In the genomic region with DNA sequence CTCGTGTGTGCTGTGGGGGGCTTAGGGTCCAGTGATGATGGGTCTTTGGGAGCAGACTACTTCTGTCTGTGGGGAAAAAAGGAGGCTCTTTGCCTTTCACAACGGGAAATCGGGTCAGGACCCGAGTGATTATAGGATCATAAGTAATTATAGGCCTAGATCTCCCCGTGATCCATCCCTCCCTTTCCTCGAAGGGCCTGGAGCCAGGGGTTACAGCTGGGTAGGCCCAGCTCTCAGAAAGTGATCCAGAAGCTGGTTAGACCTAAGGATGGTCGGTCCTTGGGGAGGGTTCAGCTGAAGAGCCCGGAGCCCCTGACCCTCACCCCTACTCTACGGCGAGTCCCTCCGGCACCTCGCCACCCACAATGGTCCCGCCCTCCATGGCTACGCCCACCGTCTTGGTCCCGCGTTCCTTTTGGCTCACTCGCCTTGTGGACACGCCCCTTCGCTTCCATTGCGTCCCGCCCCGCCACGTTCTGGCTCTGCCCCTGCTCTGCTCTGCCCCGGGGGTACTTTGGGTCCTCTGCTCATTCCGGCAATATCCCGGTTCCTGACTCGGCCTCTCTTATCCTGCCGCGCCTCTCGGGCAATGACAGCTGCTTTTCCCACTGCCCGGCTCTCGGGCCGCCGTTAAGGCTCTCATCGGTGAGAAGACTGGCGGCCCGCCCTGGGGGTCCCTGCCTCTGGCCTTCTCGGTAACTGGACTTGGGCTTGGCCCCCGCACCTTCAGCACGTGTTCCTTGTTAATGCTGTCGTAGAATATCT, we compare ENCODE assay signal across 8 cellular contexts. TPM values are rescaled to one million over a fixed set of nuclear protein-coding genes. Genes with fewer than 3 reads are reported as not detected.
DNase-seq lines count a peak whose midpoint lies in the region; TF ChIP-seq lines count a peak whose summit lies in the region.

No MANE protein-coding gene starts in this region.

- no peak overlapping the region for H3K27ac ChIP-seq in H9 (ENCODE audit: insufficient read length, low read depth, low read length)

- no peak overlapping the region for H2AFZ ChIP-seq in H9 (ENCODE audit: low read length)

- no peak overlapping the region for H3K23ac ChIP-seq in H9 (ENCODE audit: insufficient read length, low read depth, low read length)

- no peak overlapping the region for H2AK5ac ChIP-seq in H9 (ENCODE audit: insufficient read length, low read length)

- peaks cover 14 to 20% of the 10 kb centered on the region in 2 experiments for H3K4me1 Mint-ChIP-seq in H9

- DNase-seq in ELR (ENCODE audit: low read depth) (peak; percentile 88), H9 (peak; percentile 96), NCI-H2029 treated with DMSO at 0.1 percent for 48 hours (lab: John Stamatoyannopoulos, UW) (peak; percentile 4), dermis blood vessel endothelial cell (peak; percentile 69), lower leg skin (ENCODE audit: low spot score in 2 of 2) (peak; percentile 81 to 96), RPMI8226 (no peak)
- DNase-seq in activated CD4-positive, alpha-beta T cell treated with anti-CD3 and anti-CD28 coated beads, Interleukin-2, amount 50 U/mL, for 24 hours (ENCODE audit: low read depth in 1 of 2, low spot score in 1 of 2) = peak; percentile 57 to 74
- DNase-seq in stimulated activated CD4-positive, alpha-beta T cell treated with anti-CD3 and anti-CD28 coated beads, Interleukin-4, amount 100 ng/mL, for 24 hours = peak; percentile 85

- intact Hi-C loops in lower leg skin (cut with DNase I; ENCODE audit: low total_unique reads) = no loop called here

- no peak overlapping the region for H2BK12ac ChIP-seq in H9 (ENCODE audit: insufficient read length, low read depth, low read length)

- H3K4me2 ChIP-seq in H9 (ENCODE audit: insufficient read depth, insufficient read length, low read length) = peak overlapping the region; percentile 79

- H3T11ph ChIP-seq in H9 (ENCODE audit: low read length) = no peak overlapping the region

- no peaks in the 10 kb centered on the region for H3K27me3 ChIP-seq in H9 (ENCODE audit: insufficient read depth, low read length)

- H3K4me3 Mint-ChIP-seq in H9 = peak overlapping the region; percentile 75 to 91

- no peak overlapping the region for H3K56ac ChIP-seq in H9 (ENCODE audit: insufficient read length, low read depth, low read length)

- no peak overlapping the region for H3K18ac ChIP-seq in H9 (ENCODE audit: insufficient read length, low read depth, low read length)

- H3K9me3 ChIP-seq in H9 (ENCODE audit: control insufficient read depth, low read depth, low read length) = no peaks in the 10 kb centered on the region

- no peak overlapping the region for H4K91ac ChIP-seq in H9 (ENCODE audit: insufficient read length, low read depth, low read length)

- no peaks in the 10 kb centered on the region for H3K36me3 Mint-ChIP-seq in H9 (ENCODE audit: insufficient read depth in 1 of 3, low read depth in 3 of 3)

- TF ChIP-seq CTCF in H9 (conservative IDR thresholded peaks at IDR 0.05) (no peak), lower leg skin (IDR thresholded peaks at IDR 0.05) (no peak)

- H3K79me1 ChIP-seq in H9 (ENCODE audit: insufficient read depth, low read depth, low read length, poor library complexity, severe bottlenecking) = no peaks in the 10 kb centered on the region

- H2BK120ac ChIP-seq in H9 (ENCODE audit: low read depth, low read length, poor library complexity, severe bottlenecking) = no peak overlapping the region

- 0 out of 2 replicates have a peak overlapping the region, but pooled peaks have one; percentile 59 for H3K14ac ChIP-seq in H9 (ENCODE audit: insufficient read depth, low read length)

- H2BK15ac ChIP-seq in H9 (ENCODE audit: low read depth, low read length) = no peak overlapping the region

- no peak overlapping the region for H4K8ac ChIP-seq in H9 (replicated peaks; ENCODE audit: insufficient read length, low read depth, low read length)

- no peaks in the 10 kb centered on the region for H4K20me1 ChIP-seq in H9 (ENCODE audit: control insufficient read depth, insufficient read depth, insufficient read length)

- H2BK20ac ChIP-seq in H9 (ENCODE audit: low read depth, low read length, poor library complexity, severe bottlenecking) = no peak overlapping the region

- no peak for TF ChIP-seq POLR2A in lower leg skin (IDR thresholded peaks at IDR 0.05)

- no CpG with 5 or more reads among the region's 42 CpGs for WGBS in H9 (ENCODE audit: extremely low coverage, insufficient read length, low lambda C conversion rate)
- WGBS in lower leg skin, 2 donors = 2 to 3% methylated on average over 42 of the region's 42 CpGs

- H3K4ac ChIP-seq in H9 (ENCODE audit: low read depth, low read length) = no peak overlapping the region

- H3K4me3 ChIP-seq in lower leg skin (ENCODE audit: low read depth, poor library complexity, severe bottlenecking) = peak overlapping the region; percentile 39

- no peaks in the 10 kb centered on the region for H3K79me2 ChIP-seq in H9 (ENCODE audit: insufficient read depth, low read length)

- no peak overlapping the region for H3K9ac ChIP-seq in H9 (ENCODE audit: extremely low read depth, insufficient read length, low read length)

- H3K27ac Mint-ChIP-seq in H9 = peak overlapping the region in 1 of 3 experiments; percentile 85; a peak in 1 of 7 replicates

- peaks cover 3% of the 10 kb centered on the region; the same call in 1 of the 2 replicates for H3K4me1 ChIP-seq in H9 (ENCODE audit: insufficient read depth, low read length)

- H4K5ac ChIP-seq in H9 (ENCODE audit: insufficient read length, low read depth, low read length) = no peak overlapping the region

- H3K23me2 ChIP-seq in H9 (ENCODE audit: insufficient read length, low read depth, low read length, poor library complexity, severe bottlenecking) = peaks cover 9% of the 10 kb centered on the region

- peaks cover 40% of the 10 kb centered on the region for H3K27me3 Mint-ChIP-seq in H9 (ENCODE audit: low read depth)

- H2BK5ac ChIP-seq in H9 (ENCODE audit: insufficient read length, low read length) = no peak overlapping the region

- H3K9me3 Mint-ChIP-seq in H9 = no peaks in the 10 kb centered on the region

RNA-seq across cellular contexts. Expression of a gene that starts 5.0 kb away (rescaled TPM):
- total RNA-seq in H9 (2021) (0.35 TPM in 1 of 2 replicates, not detected in the other), dermis blood vessel endothelial cell (0.19 TPM in 1 of 2 replicates, not detected in the other), lower leg skin (under 1 TPM in 3 of 4 donors, not detected in 1; 0.15 to 0.68 (median 0.34) TPM)

RNA-seq across cellular contexts. Expression of a gene that starts 22.4 kb away (rescaled TPM):
- 2.3 and 3.0 TPM in 2 replicates for total RNA-seq in H9 (2021)
- total RNA-seq in dermis blood vessel endothelial cell = 2.7 and 4.3 TPM in 2 replicates
- 10 to 100 TPM; 37.6 to 96.2 (median 52.8) TPM for total RNA-seq in lower leg skin
